In the genomic region with DNA sequence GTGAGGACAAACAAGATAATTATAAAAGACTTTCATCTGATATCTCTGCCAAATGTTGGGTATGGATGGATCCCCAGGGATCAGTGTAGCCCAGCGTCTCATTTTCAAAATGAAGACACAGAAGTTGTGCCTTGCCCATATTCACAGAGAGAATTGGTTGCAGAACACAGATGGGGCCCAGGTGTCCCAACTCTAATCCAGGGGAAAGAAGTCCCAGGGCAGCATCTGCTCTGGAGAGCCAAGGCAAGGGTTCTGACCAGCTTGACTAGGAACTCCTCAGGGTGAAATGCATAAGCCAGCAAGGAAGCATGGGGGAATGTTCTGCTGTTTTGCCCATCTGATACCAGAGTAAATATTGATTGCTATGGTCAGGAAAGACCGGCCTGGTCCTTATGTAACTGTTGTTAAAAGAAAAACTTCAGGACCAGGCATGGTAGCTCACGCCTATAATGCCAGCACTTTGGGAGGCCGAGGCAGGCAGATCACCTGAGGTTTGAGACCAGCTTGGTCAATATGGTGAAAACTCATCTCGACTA, we compare ENCODE assay signal across 1 cellular context.
TF ChIP-seq lines count a peak whose summit lies in the region.

No MANE protein-coding gene starts in this region.

TF ChIP-seq in HepG2, 621 proteins besides CTCF, POLR2A, EP300 and RAD21 (continued from another document):
- TF ChIP-seq, protein P1, sequence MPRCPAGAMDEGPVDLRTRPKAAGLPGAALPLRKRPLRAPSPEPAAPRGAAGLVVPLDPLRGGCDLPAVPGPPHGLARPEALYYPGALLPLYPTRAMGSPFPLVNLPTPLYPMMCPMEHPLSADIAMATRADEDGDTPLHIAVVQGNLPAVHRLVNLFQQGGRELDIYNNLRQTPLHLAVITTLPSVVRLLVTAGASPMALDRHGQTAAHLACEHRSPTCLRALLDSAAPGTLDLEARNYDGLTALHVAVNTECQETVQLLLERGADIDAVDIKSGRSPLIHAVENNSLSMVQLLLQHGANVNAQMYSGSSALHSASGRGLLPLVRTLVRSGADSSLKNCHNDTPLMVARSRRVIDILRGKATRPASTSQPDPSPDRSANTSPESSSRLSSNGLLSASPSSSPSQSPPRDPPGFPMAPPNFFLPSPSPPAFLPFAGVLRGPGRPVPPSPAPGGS (CRISPR knock-in tag; IDR thresholded peaks at IDR 0.05) = no peak
- TF ChIP-seq ISL2 (CRISPR knock-in tag; IDR thresholded peaks at IDR 0.05) (no peak), SALL1 (CRISPR knock-in tag; IDR thresholded peaks at IDR 0.05) (no peak), ZNF567 (CRISPR knock-in tag; IDR thresholded peaks at IDR 0.05; ENCODE audit: borderline replicate concordance) (no peak), HMG20B (CRISPR knock-in tag; conservative IDR thresholded peaks at IDR 0.05) (no peak), CREB1 (IDR thresholded peaks at IDR 0.05) (no peak), CREB1 (CRISPR knock-in tag; IDR thresholded peaks at IDR 0.05) (no peak), ZNF7 (CRISPR knock-in tag; IDR thresholded peaks at IDR 0.05) (no peak), ZSCAN30 (CRISPR knock-in tag; IDR thresholded peaks at IDR 0.05) (no peak)
- TF ChIP-seq, protein P2, sequence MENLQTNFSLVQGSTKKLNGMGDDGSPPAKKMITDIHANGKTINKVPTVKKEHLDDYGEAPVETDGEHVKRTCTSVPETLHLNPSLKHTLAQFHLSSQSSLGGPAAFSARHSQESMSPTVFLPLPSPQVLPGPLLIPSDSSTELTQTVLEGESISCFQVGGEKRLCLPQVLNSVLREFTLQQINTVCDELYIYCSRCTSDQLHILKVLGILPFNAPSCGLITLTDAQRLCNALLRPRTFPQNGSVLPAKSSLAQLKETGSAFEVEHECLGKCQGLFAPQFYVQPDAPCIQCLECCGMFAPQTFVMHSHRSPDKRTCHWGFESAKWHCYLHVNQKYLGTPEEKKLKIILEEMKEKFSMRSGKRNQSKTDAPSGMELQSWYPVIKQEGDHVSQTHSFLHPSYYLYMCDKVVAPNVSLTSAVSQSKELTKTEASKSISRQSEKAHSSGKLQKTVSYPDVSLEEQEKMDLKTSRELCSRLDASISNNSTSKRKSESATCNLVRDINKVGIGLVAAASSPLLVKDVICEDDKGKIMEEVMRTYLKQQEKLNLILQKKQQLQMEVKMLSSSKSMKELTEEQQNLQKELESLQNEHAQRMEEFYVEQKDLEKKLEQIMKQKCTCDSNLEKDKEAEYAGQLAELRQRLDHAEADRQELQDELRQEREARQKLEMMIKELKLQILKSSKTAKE (CRISPR knock-in tag; IDR thresholded peaks at IDR 0.05; ENCODE audit: borderline replicate concordance) = no peak
- TF ChIP-seq, protein P3, sequence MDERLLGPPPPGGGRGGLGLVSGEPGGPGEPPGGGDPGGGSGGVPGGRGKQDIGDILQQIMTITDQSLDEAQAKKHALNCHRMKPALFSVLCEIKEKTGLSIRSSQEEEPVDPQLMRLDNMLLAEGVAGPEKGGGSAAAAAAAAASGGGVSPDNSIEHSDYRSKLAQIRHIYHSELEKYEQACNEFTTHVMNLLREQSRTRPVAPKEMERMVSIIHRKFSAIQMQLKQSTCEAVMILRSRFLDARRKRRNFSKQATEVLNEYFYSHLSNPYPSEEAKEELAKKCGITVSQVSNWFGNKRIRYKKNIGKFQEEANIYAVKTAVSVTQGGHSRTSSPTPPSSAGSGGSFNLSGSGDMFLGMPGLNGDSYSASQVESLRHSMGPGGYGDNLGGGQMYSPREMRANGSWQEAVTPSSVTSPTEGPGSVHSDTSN (CRISPR knock-in tag; IDR thresholded peaks at IDR 0.05) = no peak
- TF ChIP-seq, protein P4, sequence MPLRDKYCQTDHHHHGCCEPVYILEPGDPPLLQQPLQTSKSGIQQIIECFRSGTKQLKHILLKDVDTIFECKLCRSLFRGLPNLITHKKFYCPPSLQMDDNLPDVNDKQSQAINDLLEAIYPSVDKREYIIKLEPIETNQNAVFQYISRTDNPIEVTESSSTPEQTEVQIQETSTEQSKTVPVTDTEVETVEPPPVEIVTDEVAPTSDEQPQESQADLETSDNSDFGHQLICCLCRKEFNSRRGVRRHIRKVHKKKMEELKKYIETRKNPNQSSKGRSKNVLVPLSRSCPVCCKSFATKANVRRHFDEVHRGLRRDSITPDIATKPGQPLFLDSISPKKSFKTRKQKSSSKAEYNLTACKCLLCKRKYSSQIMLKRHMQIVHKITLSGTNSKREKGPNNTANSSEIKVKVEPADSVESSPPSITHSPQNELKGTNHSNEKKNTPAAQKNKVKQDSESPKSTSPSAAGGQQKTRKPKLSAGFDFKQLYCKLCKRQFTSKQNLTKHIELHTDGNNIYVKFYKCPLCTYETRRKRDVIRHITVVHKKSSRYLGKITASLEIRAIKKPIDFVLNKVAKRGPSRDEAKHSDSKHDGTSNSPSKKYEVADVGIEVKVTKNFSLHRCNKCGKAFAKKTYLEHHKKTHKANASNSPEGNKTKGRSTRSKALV (CRISPR knock-in tag; IDR thresholded peaks at IDR 0.05) = no peak
- TF ChIP-seq, protein P5, sequence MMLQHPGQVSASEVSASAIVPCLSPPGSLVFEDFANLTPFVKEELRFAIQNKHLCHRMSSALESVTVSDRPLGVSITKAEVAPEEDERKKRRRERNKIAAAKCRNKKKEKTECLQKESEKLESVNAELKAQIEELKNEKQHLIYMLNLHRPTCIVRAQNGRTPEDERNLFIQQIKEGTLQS (CRISPR knock-in tag; IDR thresholded peaks at IDR 0.05) = no peak
